ENCODE assay signal across 20 cellular contexts in the genomic region with DNA sequence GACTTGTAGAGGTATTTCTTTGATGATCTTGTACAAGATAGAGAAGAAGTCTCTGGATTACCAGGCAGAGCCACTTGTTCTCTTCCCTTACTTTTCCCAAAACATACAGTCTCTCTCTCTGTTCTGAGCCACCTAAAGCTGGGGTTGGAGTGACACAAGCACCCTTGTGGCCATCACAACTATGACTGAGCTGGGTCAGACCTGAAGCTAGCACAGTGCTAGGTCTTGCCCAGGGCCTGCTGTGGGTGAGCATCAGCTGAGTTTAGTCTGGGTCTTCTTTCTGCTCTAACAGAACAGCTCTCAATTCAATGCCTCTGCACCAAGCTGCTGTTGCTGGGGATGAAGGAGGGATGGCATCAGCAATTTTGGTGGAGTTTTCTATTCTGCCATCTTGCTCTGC.
"Had no signal": no experiment of that assay in that cellular context is flagged by ENCODE, and none has a peak within 500 bp of the region (broad histone marks: within the 10 kb centered on the region; RNA-seq: fewer than 3 reads in every experiment).

No MANE protein-coding gene starts in this region.

- H3K9me3 ChIP-seq: esophagus muscularis mucosa, gastroesophageal sphincter, heart left ventricle, lower lobe of right lung, mucosa of descending colon had no signal

- H3K36me3 Mint-ChIP-seq: immature natural killer cell, memory B cell, mesothelial cell of epicardium, naive B cell had no signal

- H3K79me2 ChIP-seq: hepatocyte had no signal

- H3K36me3 ChIP-seq: esophagus muscularis mucosa, gastroesophageal sphincter, left lung, lower lobe of right lung had no signal

- H2AFZ ChIP-seq: hepatocyte had no signal

- H3K27me3 ChIP-seq: esophagus muscularis mucosa, foreskin keratinocyte, gastroesophageal sphincter, heart left ventricle, hepatocyte, left lung had no signal

- DNase-seq: dermis blood vessel endothelial cell; dorsolateral prefrontal cortex; effector CD4-positive, alpha-beta T cell; effector memory CD4-positive, alpha-beta T cell; foreskin keratinocyte; heart left ventricle; hypothalamus; immature natural killer cell; left cardiac atrium; left lung; left ventricle myocardium superior; lower lobe of right lung; mucosa of descending colon; naive B cell had no signal

- H3K9me3 Mint-ChIP-seq: memory B cell, mesothelial cell of epicardium had no signal

- H3K4me3 ChIP-seq: coronary artery, dorsolateral prefrontal cortex, esophagus muscularis mucosa, gastroesophageal sphincter, heart left ventricle, hepatocyte, left lung, lower lobe of right lung, mucosa of descending colon had no signal

- H3K27ac Mint-ChIP-seq: immature natural killer cell, memory B cell, mesothelial cell of epicardium, naive B cell had no signal

- H3K27ac ChIP-seq: coronary artery, dorsolateral prefrontal cortex, esophagus muscularis mucosa, foreskin keratinocyte, gastroesophageal sphincter, heart left ventricle, hepatocyte, left lung, lower lobe of right lung had no signal

- H3K4me1 Mint-ChIP-seq: immature natural killer cell, memory B cell, mesothelial cell of epicardium, naive B cell had no signal

- ATAC-seq: foreskin keratinocyte, gastroesophageal sphincter, heart left ventricle, left cardiac atrium, left lung, left ventricle myocardium superior, lower lobe of right lung, mucosa of descending colon had no signal

- H3K27me3 Mint-ChIP-seq: memory B cell, naive B cell had no signal

- H3K4me3 Mint-ChIP-seq: immature natural killer cell, memory B cell, mesothelial cell of epicardium, naive B cell had no signal

- H3K4me1 ChIP-seq: esophagus muscularis mucosa, foreskin keratinocyte, gastroesophageal sphincter, left lung, lower lobe of right lung had no signal

- H3K4me2 ChIP-seq: hepatocyte had no signal
